Comparison of ENCODE assay signal across 9 cellular contexts in the genomic region with DNA sequence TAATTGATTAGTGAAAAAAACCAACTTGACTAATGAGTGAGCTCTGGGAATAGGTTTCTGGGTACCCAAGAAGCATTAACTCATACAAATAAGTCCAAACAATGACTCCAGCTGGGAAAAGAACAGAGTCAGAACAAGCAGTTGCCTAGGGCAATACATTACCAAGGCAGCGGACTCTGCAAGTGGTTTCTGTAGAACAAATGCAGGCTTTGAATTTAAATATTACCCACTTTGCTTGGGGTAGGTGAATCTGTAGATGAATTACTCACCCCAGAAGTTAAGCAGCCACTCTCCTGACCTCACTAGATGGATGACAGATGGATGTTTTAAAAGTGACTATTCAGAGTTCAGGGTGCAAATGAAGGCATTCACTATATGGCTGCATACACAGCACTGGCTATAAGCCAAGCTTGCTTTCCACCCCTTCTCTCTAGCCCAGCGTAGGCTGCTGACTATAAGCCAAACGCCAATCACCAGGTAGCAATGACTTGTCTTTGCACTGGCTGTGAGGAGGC.
DNase-seq lines count a peak whose midpoint lies in the region; ATAC-seq and TF ChIP-seq lines count a peak whose summit lies in the region.
"Had no signal": no experiment of that assay in that cellular context is flagged by ENCODE, and none has a peak within 500 bp of the region (broad histone marks: within the 10 kb centered on the region; RNA-seq: fewer than 3 reads in every experiment).

No MANE protein-coding gene starts in this region.

- H4K20me1 ChIP-seq in PC-3 (ENCODE audit: low read length), result no peaks in the 10 kb centered on the region

- no peaks in the 10 kb centered on the region for H3K9me3 Mint-ChIP-seq in stimulated activated naive CD8-positive, alpha-beta T cell treated with anti-CD3 and anti-CD28 coated beads, Interleukin-15, Interleukin-2, amounts not matched to agents 100 ng/mL and 50 ng/mL, for 24 hours

- peaks cover 74% of the 10 kb centered on the region for H3K4me1 Mint-ChIP-seq in stimulated activated naive CD8-positive, alpha-beta T cell treated with anti-CD3 and anti-CD28 coated beads, Interleukin-15, Interleukin-2, amounts not matched to agents 100 ng/mL and 50 ng/mL, for 24 hours (ENCODE audit: low read depth)

- peaks cover 3% of the 10 kb centered on the region for H3K27me3 Mint-ChIP-seq in stimulated activated naive CD8-positive, alpha-beta T cell treated with anti-CD3 and anti-CD28 coated beads, Interleukin-15, Interleukin-2, amounts not matched to agents 100 ng/mL and 50 ng/mL, for 24 hours

- ATAC-seq in PC-3 (peak; percentile 65), HG03139 (IDR thresholded peaks at IDR 0.05; ENCODE audit: unreplicated experiment) (no peak), GM19455 (IDR thresholded peaks at IDR 0.05; ENCODE audit: unreplicated experiment) (no peak)

- H3K4me1 ChIP-seq in cardiac muscle cell (ENCODE audit: low read depth), result peaks cover 5% of the 10 kb centered on the region
- H3K4me1 ChIP-seq in PC-3 (ENCODE audit: insufficient read depth, low read length), result peaks cover 30% of the 10 kb centered on the region

- no peaks in the 10 kb centered on the region for H3K9me2 ChIP-seq in PC-3 (replicated peaks; ENCODE audit: low read length)

- POLR2A ChIA-PET in PC-3 (lab: Charles Lee; ENCODE audit: unreplicated experiment), result interaction anchor here (0.6 kb wide), 1 partner anchor 22 kb away, joined by 11 read pairs; no protein-coding TSS in a partner anchor

- peak overlapping the region; percentile 8; the same call in 1 of the 2 replicates for H3K9ac ChIP-seq in PC-3 (ENCODE audit: low read length)

- intact Hi-C loops in cardiac septum (cut with DNase I) (no loop called here), PC-3 (cut with micrococcal nuclease) (no loop called here)

- TF ChIP-seq CTCF in cardiac muscle cell (IDR thresholded peaks at IDR 0.05; ENCODE audit: low read depth, low read length) (no peak), PC-3 (conservative IDR thresholded peaks at IDR 0.05; ENCODE audit: low read depth, low read length) (no peak)

- peak overlapping the region; percentile 42 for H3K4me3 Mint-ChIP-seq in stimulated activated naive CD8-positive, alpha-beta T cell treated with anti-CD3 and anti-CD28 coated beads, Interleukin-15, Interleukin-2, amounts not matched to agents 100 ng/mL and 50 ng/mL, for 24 hours

- H3K4me3 ChIP-seq in cardiac muscle cell (no peak overlapping the region), PC-3 (ENCODE audit: low read length) (no peak overlapping the region)

- no peak overlapping the region for H2AFZ ChIP-seq in PC-3 (ENCODE audit: low read length)

- H3K27me3 ChIP-seq in cardiac muscle cell, result no peaks in the 10 kb centered on the region
- no peaks in the 10 kb centered on the region for H3K27me3 ChIP-seq in PC-3 (ENCODE audit: low read length)

- H3K27ac ChIP-seq in cardiac muscle cell (no peak overlapping the region), PC-3 (ENCODE audit: low read length) (peak overlapping the region; percentile 79)

- no peaks in the 10 kb centered on the region for H3K79me2 ChIP-seq in PC-3 (ENCODE audit: low read length)

- peak overlapping the region; percentile 52 for H3K4me2 ChIP-seq in PC-3 (ENCODE audit: low read length)

- peak; percentile 3 to 49 for DNase-seq in cardiac muscle cell (ENCODE audit: low read depth in 1 of 2, low spot score in 1 of 2)
- DNase-seq in cardiac septum (ENCODE audit: low spot score), result no peak
- DNase-seq in PC-3, result peak; percentile 90
- DNase-seq in epidermal melanocyte (ENCODE audit: insufficient read length, low spot score), result peak; percentile 40
- no peak for DNase-seq in AG20443 (ENCODE audit: low spot score)
- DNase-seq: NCI-H446 had no signal

- BruUV-seq in PC-3 (replicated peaks; lab: Mats Ljungman, UMichigan), result no TSS peak

- H3K9me3 ChIP-seq in cardiac muscle cell (ENCODE audit: low read depth) (no peaks in the 10 kb centered on the region), PC-3 (ENCODE audit: low read length) (no peaks in the 10 kb centered on the region)

- no peaks in the 10 kb centered on the region for H3K36me3 Mint-ChIP-seq in stimulated activated naive CD8-positive, alpha-beta T cell treated with anti-CD3 and anti-CD28 coated beads, Interleukin-15, Interleukin-2, amounts not matched to agents 100 ng/mL and 50 ng/mL, for 24 hours (ENCODE audit: low read depth)

- CTCF ChIA-PET in PC-3 (lab: Charles Lee), result no interaction called here

- H3F3A ChIP-seq in PC-3 (ENCODE audit: low read length, unreplicated experiment), result no peaks in the 10 kb centered on the region

- no peaks in the 10 kb centered on the region for H3K36me3 ChIP-seq in cardiac muscle cell
- no peaks in the 10 kb centered on the region for H3K36me3 ChIP-seq in PC-3 (ENCODE audit: low read depth, low read length)

- H3K27ac Mint-ChIP-seq in stimulated activated naive CD8-positive, alpha-beta T cell treated with anti-CD3 and anti-CD28 coated beads, Interleukin-15, Interleukin-2, amounts not matched to agents 100 ng/mL and 50 ng/mL, for 24 hours, result peak overlapping the region; percentile 48

Comparison
In these comparisons a context has a peak if more than half of its experiments do, and no peak if none do; other contexts are left out.
1. DNase-seq: peak in cardiac muscle cell (2 of 2), PC-3 (single experiment) and epidermal melanocyte (single experiment); none in cardiac septum (single experiment) and AG20443 (single experiment).